8 cellular contexts compared by ENCODE assay signal in genomic region chr2:168773719-168774521, GRCh38. TPM values are rescaled to one million over a fixed set of nuclear protein-coding genes. Genes with fewer than 3 reads are reported as not detected.
DNase-seq lines count a peak whose midpoint lies in the region; ATAC-seq and TF ChIP-seq lines count a peak whose summit lies in the region.

No MANE protein-coding gene starts in this region.

- H3K36me3 ChIP-seq in MG63 (no peaks in the 10 kb centered on the region), psoas muscle (ENCODE audit: insufficient read depth in 1 of 2, low read depth in 1 of 2) (peaks cover 0 to 12% of the 10 kb centered on the region in 2 donors)

- H3K4me1 ChIP-seq in psoas muscle: no peaks in the 10 kb centered on the region

- TF ChIP-seq CTCF in VCaP (conservative IDR thresholded peaks at IDR 0.05): peak; percentile 96
- peak; percentile 88 for TF ChIP-seq CTCF in psoas muscle (IDR thresholded peaks at IDR 0.05)

- H3K4me3 ChIP-seq in MG63: no peak overlapping the region
- no peak overlapping the region for H3K4me3 ChIP-seq in psoas muscle

- H3K27ac ChIP-seq in VCaP (no peak overlapping the region), psoas muscle (no peak overlapping the region)

- WGBS in psoas muscle, 3 donors: 55 to 60% (median 59%) methylated on average over 9 of the region's 9 CpGs

- no peaks in the 10 kb centered on the region for H3K9me3 ChIP-seq in MG63
- H3K9me3 ChIP-seq in psoas muscle: peaks cover 2% of the 10 kb centered on the region

- ATAC-seq in GM21526 (IDR thresholded peaks at IDR 0.05; ENCODE audit: low FRiP score, unreplicated experiment): peak; percentile 76
- ATAC-seq in psoas muscle: peak; percentile 58 to 85 (median 76)

- DNase-seq in NCI-H345 (lab: John Stamatoyannopoulos, UW): peak; percentile 52
- no peak for DNase-seq in NCI-H345 treated with DMSO at 0.1 percent for 48 hours (lab: John Stamatoyannopoulos, UW; ENCODE audit: unreplicated experiment)
- peak; percentile 30 for DNase-seq in MG63
- DNase-seq in fibroblast of the conjunctiva (ENCODE audit: low read depth): peak; percentile 44
- DNase-seq in psoas muscle: peak; percentile 31 to 59
- DNase-seq in stimulated activated naive CD4-positive, alpha-beta T cell treated with Interleukin-2 at 50 U/mL for 16 hours (lab: John Stamatoyannopoulos, UW): no peak

- intact Hi-C loops in psoas muscle (cut with DNase I): loop anchor here (1.0 to 5.0 kb wide), 3 partner anchors 147 to 358 kb away; no protein-coding TSS in a partner anchor

- H3K27me3 ChIP-seq in MG63: no peaks in the 10 kb centered on the region
- H3K27me3 ChIP-seq in psoas muscle (ENCODE audit: insufficient read depth in 3 of 3, low read length in 2 of 3): no peaks in the 10 kb centered on the region

RNA-seq across cellular contexts. Expression of gene NOSTRIN, which starts 28.5 kb away (rescaled TPM):
- total RNA-seq in MG63 (2014; rRNA removed; shearing (Covaris generic); ENCODE audit: low replicate concordance): 0.23 and 0.35 TPM in 2 replicates
- total RNA-seq in psoas muscle: 1 to 10 TPM; 3.7 to 8.1 (median 5.6) TPM
- 1 to 10 TPM; 4.6 to 6.6 (median 5.3) TPM for polyA plus RNA-seq in psoas muscle

Comparison
In these comparisons a context has a peak if more than half of its experiments do, and no peak if none do; other contexts are left out.
1. DNase-seq: peak in NCI-H345 (single experiment), MG63 (single experiment), fibroblast of the conjunctiva (single experiment) and psoas muscle (2 of 2); none in NCI-H345 treated with DMSO at 0.1 percent for 48 hours (single experiment) and stimulated activated naive CD4-positive, alpha-beta T cell treated with Interleukin-2 at 50 U/mL for 16 hours (single experiment).